ENCODE assay signal across 1 cellular context in genomic region chr9:98203153-98203552, GRCh38.
TF ChIP-seq lines count a peak whose summit lies in the region.

No MANE protein-coding gene starts in this region.

TF ChIP-seq in IMR-90, 13 proteins besides CTCF, POLR2A, EP300 and RAD21:
- TF ChIP-seq CEBPB (IDR thresholded peaks at IDR 0.05; ENCODE audit: low read depth, low read length) (no peak), CHD1 (IDR thresholded peaks at IDR 0.05; ENCODE audit: low read depth, low read length) (no peak), MAFK (IDR thresholded peaks at IDR 0.05; ENCODE audit: low read depth, low read length) (no peak), SMC3 (IDR thresholded peaks at IDR 0.05; ENCODE audit: low read depth, low read length) (no peak)
TF ChIP-seq in IMR-90: peak in this region for 0.
